1 cellular context compared by ENCODE assay signal in genomic region chr16:75104836-75105235, GRCh38.
TF ChIP-seq lines count a peak whose summit lies in the region.

No MANE protein-coding gene starts in this region.

TF ChIP-seq in IMR-90, 13 proteins besides CTCF, POLR2A, EP300 and RAD21:
- TF ChIP-seq USF2 (IDR thresholded peaks at IDR 0.05; ENCODE audit: low read depth, low read length) (no peak), RCOR1 (IDR thresholded peaks at IDR 0.05; ENCODE audit: insufficient replicate concordance, low read length) (no peak), CEBPB (IDR thresholded peaks at IDR 0.05; ENCODE audit: low read depth, low read length) (no peak), SMC3 (IDR thresholded peaks at IDR 0.05; ENCODE audit: low read depth, low read length) (no peak), MXI1 (IDR thresholded peaks at IDR 0.05; ENCODE audit: borderline replicate concordance, low read depth, low read length) (no peak), BHLHE40 (IDR thresholded peaks at IDR 0.05; ENCODE audit: low read depth, low read length) (no peak), MAFK (IDR thresholded peaks at IDR 0.05; ENCODE audit: low read depth, low read length) (no peak), FOS (IDR thresholded peaks at IDR 0.05; ENCODE audit: low read depth, low read length) (no peak)
